ENCODE assay signal across 9 cellular contexts in genomic region chr1:40712997-40713396, GRCh38. TPM values are rescaled to one million over a fixed set of nuclear protein-coding genes. Genes with fewer than 3 reads are reported as not detected.
DNase-seq lines count a peak whose midpoint lies in the region; ATAC-seq and TF ChIP-seq lines count a peak whose summit lies in the region.
"Had no signal": no experiment of that assay in that cellular context is flagged by ENCODE, and none has a peak within 500 bp of the region (broad histone marks: within the 10 kb centered on the region; RNA-seq: fewer than 3 reads in every experiment).

No MANE protein-coding gene starts in this region.

- no peaks in the 10 kb centered on the region for H3K9me3 ChIP-seq in CD8-positive, alpha-beta T cell (ENCODE audit: low read length)
- H3K9me3 ChIP-seq in Karpas-422 (ENCODE audit: low read length): no peaks in the 10 kb centered on the region

- H3K27me3 Mint-ChIP-seq in CD8-positive, alpha-beta T cell (ENCODE audit: low read depth): no peaks in the 10 kb centered on the region
- H3K27me3 Mint-ChIP-seq in activated naive CD8-positive, alpha-beta T cell treated with anti-CD3 and anti-CD28 coated beads for 36 hours: no peaks in the 10 kb centered on the region
- H3K27me3 Mint-ChIP-seq in natural killer cell (ENCODE audit: low read depth in 2 of 2): no peaks in the 10 kb centered on the region

- peak overlapping the region; percentile 27 for H3K4me3 Mint-ChIP-seq in CD8-positive, alpha-beta T cell
- H3K4me3 Mint-ChIP-seq in activated naive CD8-positive, alpha-beta T cell treated with anti-CD3 and anti-CD28 coated beads for 36 hours: peak overlapping the region; percentile 64
- peak overlapping the region; percentile 81 for H3K4me3 Mint-ChIP-seq in natural killer cell

- peaks cover 87% of the 10 kb centered on the region for H3K79me2 ChIP-seq in Karpas-422 (ENCODE audit: low read length)

- peaks cover 48% of the 10 kb centered on the region for H3K4me1 ChIP-seq in CD8-positive, alpha-beta T cell (ENCODE audit: insufficient read depth, low read length)
- H3K4me1 ChIP-seq in Karpas-422 (ENCODE audit: low read length): peaks cover 76% of the 10 kb centered on the region

- H2AFZ ChIP-seq in Karpas-422 (ENCODE audit: low read length): no peak overlapping the region

- H3K4me1 Mint-ChIP-seq in CD8-positive, alpha-beta T cell (ENCODE audit: low read depth): peaks cover 72% of the 10 kb centered on the region
- peaks cover 57% of the 10 kb centered on the region for H3K4me1 Mint-ChIP-seq in activated naive CD8-positive, alpha-beta T cell treated with anti-CD3 and anti-CD28 coated beads for 36 hours
- H3K4me1 Mint-ChIP-seq in natural killer cell: peaks cover 61 to 62% of the 10 kb centered on the region in 2 donors

- H3K27ac ChIP-seq in CD8-positive, alpha-beta T cell (ENCODE audit: low read depth, low read length): no peak overlapping the region
- peak overlapping the region; percentile 96 for H3K27ac ChIP-seq in Karpas-422 (ENCODE audit: low read length)

- peak overlapping the region; percentile 83 for H3K27ac Mint-ChIP-seq in CD8-positive, alpha-beta T cell
- peak overlapping the region; percentile 51 for H3K27ac Mint-ChIP-seq in activated naive CD8-positive, alpha-beta T cell treated with anti-CD3 and anti-CD28 coated beads for 36 hours
- peak overlapping the region; percentile 89 to 97 for H3K27ac Mint-ChIP-seq in natural killer cell

- H3K9ac ChIP-seq in Karpas-422 (ENCODE audit: low read length): 0 out of 2 replicates have a peak overlapping the region, but pooled peaks have one; percentile 1

- H3K9me3 Mint-ChIP-seq in CD8-positive, alpha-beta T cell: no peaks in the 10 kb centered on the region
- H3K9me3 Mint-ChIP-seq in activated naive CD8-positive, alpha-beta T cell treated with anti-CD3 and anti-CD28 coated beads for 36 hours: no peaks in the 10 kb centered on the region
- H3K9me3 Mint-ChIP-seq in natural killer cell: no peaks in the 10 kb centered on the region

- POLR2A ChIA-PET in CD8-positive, alpha-beta T cell (lab: Charles Lee): interaction anchor here (1.7 kb wide), 1 partner anchor 21 kb away, joined by 10 read pairs; the partner anchor contains the start of gene NFYC

- intact Hi-C loops in CD8-positive, alpha-beta T cell (cut with DNase I, micrococcal nuclease): loop anchor here (1.0 to 5.0 kb wide), 3 partner anchors 21 to 149 kb away; partner anchors contain the start of gene CITED4 (in 1 of the 2)
- intact Hi-C loops in natural killer cell (cut with micrococcal nuclease): loop anchor here (1.0 kb wide), 1 partner anchor 21 kb away; no protein-coding TSS in a partner anchor

- H3K36me3 Mint-ChIP-seq in CD8-positive, alpha-beta T cell: peaks cover 15% of the 10 kb centered on the region
- peaks cover 27% of the 10 kb centered on the region for H3K36me3 Mint-ChIP-seq in activated naive CD8-positive, alpha-beta T cell treated with anti-CD3 and anti-CD28 coated beads for 36 hours
- no peaks in the 10 kb centered on the region for H3K36me3 Mint-ChIP-seq in natural killer cell

- no peaks in the 10 kb centered on the region for H4K20me1 ChIP-seq in Karpas-422 (ENCODE audit: insufficient read depth, low read depth, low read length)

- no peaks in the 10 kb centered on the region for H3K9me2 ChIP-seq in Karpas-422 (replicated peaks; ENCODE audit: insufficient read depth, low read length)

- H3K4me2 ChIP-seq in Karpas-422 (ENCODE audit: low read depth, low read length, poor library complexity, severe bottlenecking): peak overlapping the region; percentile 68

- H3K36me3 ChIP-seq in CD8-positive, alpha-beta T cell (ENCODE audit: insufficient read depth, low read length): no peaks in the 10 kb centered on the region
- peaks cover 11% of the 10 kb centered on the region; the same call in 1 of the 2 replicates for H3K36me3 ChIP-seq in Karpas-422 (ENCODE audit: insufficient read depth, low read length)

- no peak overlapping the region for H3K4me3 ChIP-seq in CD8-positive, alpha-beta T cell (ENCODE audit: low read depth, low read length)
- peak overlapping the region; percentile 19; the same call in 1 of the 2 replicates for H3K4me3 ChIP-seq in Karpas-422 (ENCODE audit: low read length)

- DNase-seq in CD8-positive, alpha-beta T cell: peak in 3 of 7 experiments; percentile 3 to 22 (median 12)
- DNase-seq in Karpas-422 (peak; percentile 86), natural killer cell (no peak), hippocampal formation (lab: John Stamatoyannopoulos, UW) (no peak), activated gamma-delta T cell (lab: John Stamatoyannopoulos, UW) (no peak)
- no peak for DNase-seq in activated naive CD8-positive, alpha-beta T cell treated with anti-CD3 and anti-CD28 coated beads for 36 hours
- DNase-seq: activated CD4-positive, CD25-positive, alpha-beta regulatory T cell had no signal

- no peak for TF ChIP-seq CTCF in CD8-positive, alpha-beta T cell (IDR thresholded peaks at IDR 0.05)
- no peak for TF ChIP-seq CTCF in natural killer cell (IDR thresholded peaks at IDR 0.05)

- CTCF ChIA-PET in CD8-positive, alpha-beta T cell (lab: Charles Lee): no interaction called here

- no peak for ATAC-seq in CD8-positive, alpha-beta T cell
- ATAC-seq in natural killer cell (peak; percentile 39 to 66 (median 62)), GM21423 (IDR thresholded peaks at IDR 0.05; ENCODE audit: unreplicated experiment) (no peak), HG03571 (IDR thresholded peaks at IDR 0.05; ENCODE audit: unreplicated experiment) (no peak)

- no peaks in the 10 kb centered on the region for H3K27me3 ChIP-seq in CD8-positive, alpha-beta T cell (ENCODE audit: insufficient read depth, low read length)
- H3K27me3 ChIP-seq in Karpas-422 (ENCODE audit: low read length): no peaks in the 10 kb centered on the region

RNA-seq across cellular contexts. Expression of gene NFYC, which starts 21.5 kb away (rescaled TPM):
- 10 to 100 TPM; 31.3 to 31.6 TPM for total RNA-seq in CD8-positive, alpha-beta T cell
- total RNA-seq in Karpas-422 (2014; rRNA removed; shearing (Covaris generic); ENCODE audit: low replicate concordance): 52.4 and 62.6 TPM in 2 replicates
- total RNA-seq in activated naive CD8-positive, alpha-beta T cell treated with anti-CD3 and anti-CD28 coated beads for 36 hours: 10 to 100 TPM; 58.2 to 59.0 TPM
- total RNA-seq in natural killer cell: 10 to 100 TPM; 38.7 to 60.4 (median 48.5) TPM

RNA-seq across cellular contexts. Expression of gene RIMS3, which starts 47.5 kb away (rescaled TPM):
- total RNA-seq in CD8-positive, alpha-beta T cell: under 1 TPM; 0.64 to 0.68 TPM
- total RNA-seq in Karpas-422 (2014; rRNA removed; shearing (Covaris generic); ENCODE audit: low replicate concordance): 4.2 and 5.5 TPM in 2 replicates
- total RNA-seq in activated naive CD8-positive, alpha-beta T cell treated with anti-CD3 and anti-CD28 coated beads for 36 hours: 1 to 10 TPM; 1.1 to 1.9 TPM
- total RNA-seq in natural killer cell: 1 to 10 TPM in 2 of 3 donors, under 1 TPM in 1; 0.56 to 2.1 (median 1.1) TPM

Comparison
In these comparisons a context has a peak if more than half of its experiments do, and no peak if none do; other contexts are left out.
1. ATAC-seq: peak in natural killer cell (3 of 3); none in CD8-positive, alpha-beta T cell (single experiment), GM21423 (single experiment) and HG03571 (single experiment).
2. H3K4me3 Mint-ChIP-seq: peak in every context shown above with its lines; median percentile 81 in natural killer cell; 64 in activated naive CD8-positive, alpha-beta T cell treated with anti-CD3 and anti-CD28 coated beads for 36 hours; 27 in CD8-positive, alpha-beta T cell.
3. Peak in every context shown above with its lines, with median percentiles within 50 percentile points of each other: H3K27ac Mint-ChIP-seq.